ENCODE assay signal across 14 cellular contexts in the genomic region with DNA sequence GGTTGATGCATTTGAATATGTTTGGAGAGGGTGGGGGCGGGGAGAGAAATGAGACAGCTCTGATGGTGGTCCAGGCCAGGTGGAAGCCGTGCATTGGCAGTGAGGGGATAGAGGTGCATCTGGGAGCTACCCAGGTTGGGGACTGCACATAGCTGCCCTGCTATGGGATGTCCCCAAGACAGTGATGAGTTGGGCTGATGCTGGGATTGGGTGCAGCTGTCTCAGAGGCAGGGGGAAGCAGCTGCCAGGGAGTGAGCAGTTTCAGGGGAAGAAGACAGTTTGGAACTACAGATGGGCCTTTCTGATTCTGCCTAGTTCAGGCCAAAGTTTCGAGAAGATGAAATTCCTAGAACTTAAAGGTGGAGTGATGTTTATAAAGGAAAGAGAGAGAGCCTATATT. TPM values are rescaled to one million over a fixed set of nuclear protein-coding genes. Genes with fewer than 3 reads are reported as not detected.
DNase-seq lines count a peak whose midpoint lies in the region; ATAC-seq, FAIRE-seq and TF ChIP-seq lines count a peak whose summit lies in the region.
"Had no signal": no experiment of that assay in that cellular context is flagged by ENCODE, and none has a peak within 500 bp of the region (broad histone marks: within the 10 kb centered on the region; RNA-seq: fewer than 3 reads in every experiment).

No MANE protein-coding gene starts in this region.

- intact Hi-C loops in upper lobe of right lung (cut with DNase I): no loop called here

- peaks cover 20% of the 10 kb centered on the region for H3K4me1 ChIP-seq in upper lobe of right lung

- DNase-seq in activated naive CD4-positive, alpha-beta T cell treated with anti-CD3 and anti-CD28 coated beads, Interleukin-2, amount 10 ng/mL, durations not matched to agents 7 days and 5 days: no peak
- DNase-seq in activated naive CD4-positive, alpha-beta T cell treated with anti-CD3 and anti-CD28 coated beads, Interleukin-2, amount 50 U/mL, for 72 hours (ENCODE audit: low spot score in 2 of 2): no peak
- DNase-seq in midbrain (lab: John Stamatoyannopoulos, UW): peak; percentile 44
- no peak for DNase-seq in upper lobe of right lung
- DNase-seq in H54 (ENCODE audit: insufficient read length, low spot score): no peak
- DNase-seq in cerebellar cortex (ENCODE audit: low spot score): no peak
- DNase-seq: DMS 273 treated with DMSO at 0.1 percent for 48 hours, NCI-H510A treated with DMSO at 0.1 percent for 48 hours, occipital lobe had no signal

- H3K4me3 Mint-ChIP-seq in activated naive CD4-positive, alpha-beta T cell treated with anti-CD3 and anti-CD28 coated beads, Interleukin-2, amount 10 ng/mL, durations not matched to agents 7 days and 5 days: peak overlapping the region; percentile 16
- H3K4me3 Mint-ChIP-seq in brain: no peak overlapping the region
- H3K4me3 Mint-ChIP-seq: type B pancreatic cell had no signal

- FAIRE-seq in H54 (lab: Jason Lieb, UNC): no peak
- FAIRE-seq: islet of Langerhans had no signal

- no peak for TF ChIP-seq CTCF in brain (conservative IDR thresholded peaks at IDR 0.05)
- no peak for TF ChIP-seq CTCF in upper lobe of right lung (IDR thresholded peaks at IDR 0.05)

- no peak for TF ChIP-seq POLR2A in H54 (IDR thresholded peaks at IDR 0.05; ENCODE audit: low read depth, low read length)

- no peaks in the 10 kb centered on the region for H3K27me3 ChIP-seq in upper lobe of right lung

- H3K9me3 Mint-ChIP-seq in activated naive CD4-positive, alpha-beta T cell treated with anti-CD3 and anti-CD28 coated beads, Interleukin-2, amount 10 ng/mL, durations not matched to agents 7 days and 5 days: no peaks in the 10 kb centered on the region
- no peaks in the 10 kb centered on the region for H3K9me3 Mint-ChIP-seq in activated naive CD4-positive, alpha-beta T cell treated with anti-CD3 and anti-CD28 coated beads, Interleukin-2, amount 50 U/mL, for 72 hours
- H3K9me3 Mint-ChIP-seq in brain: no peaks in the 10 kb centered on the region
- H3K9me3 Mint-ChIP-seq: type B pancreatic cell had no signal

- CTCF ChIA-PET in activated naive CD4-positive, alpha-beta T cell treated with anti-CD3 and anti-CD28 coated beads, Interleukin-2, amount 10 ng/mL, durations not matched to agents 7 days and 5 days (lab: Charles Lee): interaction anchor here (0.6 to 1.5 kb wide), 4 partner anchors 29 to 77 kb away, joined by 3 to 8 read pairs (median 3); no protein-coding TSS in a partner anchor

- H3K36me3 Mint-ChIP-seq in activated naive CD4-positive, alpha-beta T cell treated with anti-CD3 and anti-CD28 coated beads, Interleukin-2, amount 10 ng/mL, durations not matched to agents 7 days and 5 days: no peaks in the 10 kb centered on the region
- no peaks in the 10 kb centered on the region for H3K36me3 Mint-ChIP-seq in activated naive CD4-positive, alpha-beta T cell treated with anti-CD3 and anti-CD28 coated beads, Interleukin-2, amount 50 U/mL, for 72 hours
- no peaks in the 10 kb centered on the region for H3K36me3 Mint-ChIP-seq in brain
- H3K36me3 Mint-ChIP-seq: type B pancreatic cell had no signal

- no peak for ATAC-seq in activated naive CD4-positive, alpha-beta T cell treated with anti-CD3 and anti-CD28 coated beads, Interleukin-2, amount 50 U/mL, for 72 hours
- ATAC-seq in upper lobe of right lung (peak; percentile 20), HG03460 (IDR thresholded peaks at IDR 0.05; ENCODE audit: unreplicated experiment) (no peak)

- peaks cover 17% of the 10 kb centered on the region for H3K27me3 Mint-ChIP-seq in activated naive CD4-positive, alpha-beta T cell treated with anti-CD3 and anti-CD28 coated beads, Interleukin-2, amount 10 ng/mL, durations not matched to agents 7 days and 5 days
- H3K27me3 Mint-ChIP-seq in brain: peaks cover 7% of the 10 kb centered on the region

- peak overlapping the region; percentile 72 for H3K27ac ChIP-seq in upper lobe of right lung
- H3K27ac ChIP-seq: RWPE1 had no signal

- peaks cover 29% of the 10 kb centered on the region for H3K4me1 Mint-ChIP-seq in activated naive CD4-positive, alpha-beta T cell treated with anti-CD3 and anti-CD28 coated beads, Interleukin-2, amount 10 ng/mL, durations not matched to agents 7 days and 5 days
- peaks cover 15% of the 10 kb centered on the region for H3K4me1 Mint-ChIP-seq in brain

- no peaks in the 10 kb centered on the region for H3K9me3 ChIP-seq in upper lobe of right lung

- H3K4me3 ChIP-seq in upper lobe of right lung: no peak overlapping the region

- H3K27ac Mint-ChIP-seq in activated naive CD4-positive, alpha-beta T cell treated with anti-CD3 and anti-CD28 coated beads, Interleukin-2, amount 10 ng/mL, durations not matched to agents 7 days and 5 days: peak overlapping the region; percentile 90
- peak overlapping the region in 1 of 2 donors; percentile 50 for H3K27ac Mint-ChIP-seq in activated naive CD4-positive, alpha-beta T cell treated with anti-CD3 and anti-CD28 coated beads, Interleukin-2, amount 50 U/mL, for 72 hours
- peak overlapping the region in 3 of 5 experiments; percentile 11 to 75 (median 29) for H3K27ac Mint-ChIP-seq in brain
- H3K27ac Mint-ChIP-seq: type B pancreatic cell had no signal

- peaks cover 5% of the 10 kb centered on the region for H3K36me3 ChIP-seq in upper lobe of right lung

RNA-seq across cellular contexts. Expression of gene SLCO2B1, which starts 23.4 kb away (rescaled TPM):
- not detected for total RNA-seq in activated naive CD4-positive, alpha-beta T cell treated with anti-CD3 and anti-CD28 coated beads, Interleukin-2, amount 50 U/mL, for 72 hours
- polyA plus RNA-seq in brain (ENCODE audit: insufficient read depth, low read depth, low replicate concordance): 21.9 TPM
- total RNA-seq in upper lobe of right lung: 204 TPM

Comparison
In these comparisons a context has a peak if more than half of its experiments do, and no peak if none do; other contexts are left out.
1. RNA of gene SLCO2B1, which starts 23.4 kb away (total RNA-seq): 204 TPM in upper lobe of right lung (single experiment); not detected in activated naive CD4-positive, alpha-beta T cell treated with anti-CD3 and anti-CD28 coated beads, Interleukin-2, amount 50 U/mL, for 72 hours; every median in the first group is over 100 times any median in the second.